Comparison of ENCODE assay signal across 38 cellular contexts in the genomic region with DNA sequence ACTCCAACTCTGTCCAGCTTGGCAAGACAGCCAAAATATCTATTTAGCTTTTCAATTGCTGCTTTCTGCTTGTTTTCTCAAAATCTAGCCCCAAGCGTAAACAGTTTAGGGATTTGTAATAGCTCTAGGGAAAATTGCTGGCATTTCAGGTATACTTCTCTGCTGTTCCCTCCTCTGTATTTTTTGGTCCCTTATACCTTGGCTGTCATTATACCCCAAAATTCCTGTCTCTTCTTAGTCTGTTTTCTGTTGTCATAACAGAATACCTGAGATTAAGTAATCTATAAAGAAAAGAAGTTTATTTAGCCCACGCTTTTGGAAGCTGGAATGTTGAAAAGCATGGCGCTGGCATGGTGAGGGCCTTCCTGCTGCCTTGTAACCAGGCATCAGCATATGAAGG. TPM values are rescaled to one million over a fixed set of nuclear protein-coding genes. Genes with fewer than 3 reads are reported as not detected.
"Had no signal": no experiment of that assay in that cellular context is flagged by ENCODE, and none has a peak within 500 bp of the region (broad histone marks: within the 10 kb centered on the region; RNA-seq: fewer than 3 reads in every experiment).

No MANE protein-coding gene starts in this region.

- H3K27me3 ChIP-seq: MG63 had no signal

- H3K27ac ChIP-seq: KMS-11 had no signal

- DNase-seq: Karpas-422, Kasumi-1, MG63, MM.1S, MV-4-11, NCI-H1048, NCI-H1092, NCI-H1092 treated with DMSO at 0.1 percent for 48 hours, NCI-H1105, NCI-H1105 treated with DMSO at 0.1 percent for 48 hours, NCI-H1417, NCI-H1417 treated with DMSO at 0.1 percent for 48 hours, NCI-H1436, NCI-H1436 treated with DMSO at 0.1 percent for 48 hours, NCI-H146, NCI-H1694, NCI-H1694 treated with DMSO at 0.1 percent for 48 hours, NCI-H187, NCI-H187 treated with DMSO at 0.1 percent for 48 hours, NCI-H1930, NCI-H2029, NCI-H2029 treated with DMSO at 0.1 percent for 48 hours, NCI-H2081, NCI-H2081 treated with DMSO at 0.1 percent for 48 hours, NCI-H2107, NCI-H2171, NCI-H2171 treated with DMSO at 0.1 percent for 48 hours, NCI-H2227 treated with DMSO at 0.1 percent for 48 hours, NCI-H226, NCI-H345, NCI-H446, NCI-H446 treated with DMSO at 0.1 percent for 48 hours, NCI-H510A had no signal

- H3K4me2 ChIP-seq: KMS-11 had no signal

- H3K4me3 ChIP-seq: MG63 had no signal

- H3K9ac ChIP-seq: KMS-11 had no signal

RNA-seq across cellular contexts. Expression of a gene that starts 47.2 kb away (rescaled TPM):
- total RNA-seq: MCF 10A, NCI-H460 had no signal

RNA-seq across cellular contexts. Expression of a gene that starts 53.0 kb away (rescaled TPM):
- total RNA-seq: LHCN-M2, M059J, MCF 10A, NCI-H460 had no signal
